8 cellular contexts compared by ENCODE assay signal in the genomic region with DNA sequence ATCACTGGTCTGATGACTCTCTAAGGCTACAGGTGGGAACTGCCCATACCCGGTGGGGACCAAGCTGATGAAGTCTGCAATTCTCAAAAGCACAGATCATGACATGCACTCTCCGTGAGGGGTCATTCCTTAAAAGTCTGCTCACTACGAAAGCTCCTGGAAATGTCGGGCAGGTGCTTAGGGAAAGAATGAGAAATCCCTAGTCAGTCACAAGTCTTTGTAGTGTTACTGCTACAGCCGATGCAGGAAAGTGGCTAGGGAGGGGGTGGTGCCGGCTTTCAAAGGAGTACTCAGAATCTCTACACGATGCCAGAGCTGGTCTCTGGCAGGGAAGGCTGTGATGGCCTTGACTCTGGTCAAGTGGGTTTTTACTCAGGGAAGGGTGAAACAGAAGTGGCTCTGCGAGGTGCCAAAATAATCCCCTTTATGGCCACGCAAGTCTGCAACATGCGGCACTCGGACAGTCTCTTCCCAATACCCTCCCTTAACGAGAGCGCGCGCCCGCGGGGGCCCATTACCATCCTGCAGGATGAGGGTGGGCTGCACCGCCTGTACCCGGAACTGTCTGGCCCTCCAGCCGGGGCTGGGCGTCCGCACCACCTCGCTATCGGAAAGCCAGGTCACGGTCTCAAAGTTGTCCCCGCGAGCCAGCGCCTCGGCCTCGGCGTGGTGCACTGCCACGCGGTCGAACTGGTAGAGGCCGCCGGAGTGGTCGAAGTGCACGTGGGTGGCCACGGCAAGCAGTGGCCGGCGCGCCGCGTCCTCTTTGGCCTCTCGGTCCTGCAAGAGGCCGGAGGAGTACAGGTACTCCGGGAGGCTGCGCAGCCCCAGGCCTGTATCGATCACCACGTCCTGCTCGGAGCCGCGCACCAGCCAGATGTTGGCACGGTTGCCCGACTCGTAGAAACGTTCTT. TPM values are rescaled to one million over a fixed set of nuclear protein-coding genes. Genes with fewer than 3 reads are reported as not detected.
A peak's percentile ranks its signal among the peaks of the same experiment; 100 is the strongest.
DNase-seq lines count a peak whose midpoint lies in the region; ATAC-seq, FAIRE-seq and TF ChIP-seq lines count a peak whose summit lies in the region.

No MANE protein-coding gene starts in this region.

- no peak for TF ChIP-seq POLR2A in K562 (conservative IDR thresholded peaks at IDR 0.05)

- H4K20me1 ChIP-seq in K562 (replicated peaks; ENCODE audit: control insufficient read depth, insufficient read depth, low read length) = no peaks in the 10 kb centered on the region

- H3K4me1 Mint-ChIP-seq in Caco-2 (ENCODE audit: low read depth, unreplicated experiment) = peaks cover 12% of the 10 kb centered on the region

- H3K4me3 ChIP-seq in Caco-2 (ENCODE audit: low read depth, low read length) = peak overlapping the region; percentile 94
- peak overlapping the region; percentile 84 for H3K4me3 ChIP-seq in SK-N-MC
- H3K4me3 ChIP-seq in K562 = peak overlapping the region; percentile 65
- H3K4me3 ChIP-seq in iPS-18c (ENCODE audit: insufficient read depth, low read depth, low read length) = peak overlapping the region; percentile 87
- H3K4me3 ChIP-seq in skeletal muscle cell (ENCODE audit: low read depth, low read length) = peak overlapping the region; percentile 86

- ATAC-seq in GM19463 (IDR thresholded peaks at IDR 0.05; ENCODE audit: unreplicated experiment) = peak; percentile 10
- ATAC-seq in HG03575 (IDR thresholded peaks at IDR 0.05; ENCODE audit: extremely low read depth, insufficient number of reproducible peaks, low FRiP score, unreplicated experiment) = peak; percentile 6
- peak; percentile 30 for ATAC-seq in K562

- WGBS in K562 (ENCODE audit: insufficient coverage, low coverage, missing lambda C conversion rate) = 1% methylated on average over 56 of the region's 57 CpGs

- TF ChIP-seq RAD21 in K562 (CRISPR knock-in tag; conservative IDR thresholded peaks at IDR 0.05 in 1 of 2, IDR thresholded peaks at IDR 0.05 in 1 of 2) = no peak

- H3K36me3 Mint-ChIP-seq in Caco-2 (ENCODE audit: insufficient read depth, unreplicated experiment) = peaks cover 11% of the 10 kb centered on the region

- H3K9me3 Mint-ChIP-seq in Caco-2 (ENCODE audit: unreplicated experiment) = no peaks in the 10 kb centered on the region

- H3K9ac ChIP-seq in SK-N-MC (ENCODE audit: insufficient read length) = peak overlapping the region; percentile 85
- peak overlapping the region; percentile 86 to 98 for H3K9ac ChIP-seq in K562 (ENCODE audit: insufficient read depth in 1 of 2, low read depth in 2 of 2, low read length in 2 of 2)

- no peaks in the 10 kb centered on the region for H3K9me3 ChIP-seq in Caco-2
- no peaks in the 10 kb centered on the region for H3K9me3 ChIP-seq in SK-N-MC (ENCODE audit: low read depth, low read length)
- no peaks in the 10 kb centered on the region for H3K9me3 ChIP-seq in K562 (replicated peaks; ENCODE audit: control insufficient read depth, insufficient read depth, low read depth, low read length)
- no peaks in the 10 kb centered on the region for H3K9me3 ChIP-seq in iPS-18c (ENCODE audit: control insufficient read depth, insufficient read depth, low read length)

- POLR2A ChIA-PET in Caco-2 (lab: Charles Lee) = interaction anchor here (0.6 to 2.5 kb wide), 3 partner anchors 55 to 907 kb away, joined by 3 to 11 read pairs (median 4); a partner anchor contains a TSS
- POLR2A ChIA-PET in K562 (lab: Yijun Ruan, JAX) = interaction anchor here (0.8 to 3.6 kb wide), 7 partner anchors 8 to 77 kb away, joined by 3 to 18 read pairs (median 4); no protein-coding TSS in a partner anchor

- FAIRE-seq in K562 (lab: Jason Lieb, UNC) = peak; percentile 84

- peak overlapping the region; percentile 93 for H3K27ac Mint-ChIP-seq in Caco-2 (ENCODE audit: unreplicated experiment)

- TF ChIP-seq CTCF in Caco-2 (IDR thresholded peaks at IDR 0.05; ENCODE audit: insufficient read depth in 1 of 2, low read depth in 1 of 2, low read length in 1 of 2, severe bottlenecking in 1 of 2, unreplicated experiment in 1 of 2) (no peak), K562 (IDR thresholded peaks at IDR 0.05 in 2 of 3, conservative IDR thresholded peaks at IDR 0.05 in 1 of 3; ENCODE audit: insufficient read depth in 2 of 3, low read depth in 1 of 3, low read length in 3 of 3) (no peak)

- no peaks in the 10 kb centered on the region for H3K9me1 ChIP-seq in K562 (ENCODE audit: control insufficient read depth, insufficient read depth, low read length)

- no TSS peak for BruUV-seq in Caco-2 (replicated peaks; lab: Mats Ljungman, UMichigan)
- no TSS peak for BruUV-seq in K562 (replicated peaks; lab: Mats Ljungman, UMichigan)

- no peak for TF ChIP-seq EP300 in K562 (IDR thresholded peaks at IDR 0.05; ENCODE audit: low read length)

- intact Hi-C loops in Caco-2 (cut with micrococcal nuclease; ENCODE audit: unreplicated experiment) (loop anchor here (1.0 to 2.0 kb wide), 4 partner anchors 33 to 131 kb away; a partner anchor contains a TSS), K562 (cut with micrococcal nuclease) (loop anchor here (1.0 to 10.0 kb wide), 4 partner anchors 33 to 131 kb away; a partner anchor contains a TSS)

- peak overlapping the region; percentile 96 for H3K4me2 ChIP-seq in K562 (ENCODE audit: insufficient read depth, low read length)

- H2AFZ ChIP-seq in K562 (ENCODE audit: low read depth, low read length) = peak overlapping the region; percentile 95

- H3K27ac ChIP-seq in SK-N-MC (no peak overlapping the region), K562 (ENCODE audit: extremely low read depth, low read depth, low read length) (peak overlapping the region; percentile 92)

- H3K4me3 Mint-ChIP-seq in Caco-2 (ENCODE audit: unreplicated experiment) = peak overlapping the region; percentile 94

- peak; percentile 36 to 40 for DNase-seq in Caco-2
- DNase-seq in SK-N-MC (ENCODE audit: low read depth, low spot score) = no peak
- DNase-seq in K562 (ENCODE audit: extremely low read depth in 1 of 4, low spot score in 3 of 4) = peak; percentile 28 to 59 (median 33)
- no peak for DNase-seq in skeletal muscle cell (ENCODE audit: low read depth)
- DNase-seq in NCI-H2196 treated with DMSO at 0.1 percent for 48 hours (lab: John Stamatoyannopoulos, UW; ENCODE audit: unreplicated experiment) = no peak

- H3K36me3 ChIP-seq in Caco-2 (ENCODE audit: control insufficient read depth, insufficient read depth, low read length) (no peaks in the 10 kb centered on the region), SK-N-MC (ENCODE audit: insufficient read depth, low read length) (peaks cover 16% of the 10 kb centered on the region), K562 (ENCODE audit: control insufficient read depth, insufficient read depth, low read length) (peaks cover 21% of the 10 kb centered on the region)

- CTCF ChIA-PET in Caco-2 (lab: Charles Lee) (interaction anchor here (1.1 to 2.1 kb wide), 2 partner anchors 34 to 85 kb away, joined by 3 to 8 read pairs; a partner anchor contains a TSS), K562 (lab: Yijun Ruan, JAX; ENCODE audit: low intra/inter-chr PET ratio) (no interaction called here)

- H3K79me2 ChIP-seq in K562 (ENCODE audit: control insufficient read depth, insufficient read depth, low read length) = peaks cover 77% of the 10 kb centered on the region

- H3K4me1 ChIP-seq in Caco-2 (peaks cover 7% of the 10 kb centered on the region; the same call in 1 of the 2 replicates), K562 (replicated peaks in 1 of 2; ENCODE audit: control insufficient read depth in 2 of 2, insufficient read depth in 2 of 2, low read length in 2 of 2) (peaks cover 16 to 25% of the 10 kb centered on the region in 2 experiments; a peak in 4 of 5 replicates)

- in situ Hi-C loops in K562 (cut with MboI) = loop anchor here (5.0 kb wide), 1 partner anchor 49 kb away; no protein-coding TSS in a partner anchor

- H3K27me3 Mint-ChIP-seq in Caco-2 (ENCODE audit: insufficient read depth, unreplicated experiment) = no peaks in the 10 kb centered on the region

- H3K27me3 ChIP-seq in Caco-2 (replicated peaks; ENCODE audit: control insufficient read depth, insufficient read depth, low read length) (no peaks in the 10 kb centered on the region), K562 (ENCODE audit: control insufficient read depth in 2 of 2, insufficient read depth in 2 of 2, low read length in 2 of 2) (no peaks in the 10 kb centered on the region)

RNA-seq across cellular contexts. Expression of a gene that starts 1.0 kb away (rescaled TPM):
- total RNA-seq in Caco-2 (2022) = 3.8 and 4.9 TPM in 2 replicates
- total RNA-seq in K562 (2011; cell fraction: chromatin; rRNA removed; ENCODE audit: low replicate concordance) = 11.3 and 19.1 TPM in 2 replicates
- total RNA-seq in K562 (2011; cell fraction: nucleolus; rRNA removed) = 13.7 and 15.3 TPM in 2 replicates
- 17.3 and 30.1 TPM in 2 replicates for total RNA-seq in K562 (2011; cell fraction: nucleoplasm; rRNA removed)
- total RNA-seq in K562 (2014; rRNA removed) = 7.6 and 8.2 TPM in 2 replicates
- 10.2 and 10.5 TPM in 2 replicates for total RNA-seq in K562 (2014; rRNA removed; fragmentation: Illumina TruSeq; extraction: Trizol)
- total RNA-seq in K562 (2015; rRNA removed; fragmentation: Illumina TruSeq; extraction: Trizol) = 9.2 and 10.7 TPM in 2 replicates
- 10.3 and 10.6 TPM in 2 replicates for total RNA-seq in K562 (2021)
- 13.1 and 13.2 TPM in 2 replicates for polyA plus RNA-seq in K562 (2011; rRNA removed)
- polyA plus RNA-seq in K562 (2011; cell fraction: cytosol; rRNA removed) = 9.3 and 11.1 TPM in 2 replicates
- polyA plus RNA-seq in K562 (2011; cell fraction: nucleus; rRNA removed) = 17.6 and 17.7 TPM in 2 replicates
- polyA plus RNA-seq in K562 (2012) = 6.9 and 7.2 TPM in 2 replicates
- 9.0 and 10.3 TPM in 2 replicates for polyA plus RNA-seq in K562 (2014; fragmentation: Illumina TruSeq; extraction: Trizol)
- polyA plus RNA-seq in K562 (2014; fragmentation: Nextera tagmentation; extraction: Ambion mirVana) = 1 to 10 TPM; 2.4 to 3.2 TPM
- 10.4 and 12.4 TPM in 2 replicates for polyA plus RNA-seq in K562 (2014; rRNA removed)
- polyA minus RNA-seq in K562 (2011; rRNA and poly(A)+ RNA removed) = 13.5 and 15.1 TPM in 2 replicates
- 7.3 and 10.0 TPM in 2 replicates for polyA minus RNA-seq in K562 (2011; cell fraction: cytosol; rRNA and poly(A)+ RNA removed)
- 28.5 and 39.2 TPM in 2 replicates for polyA minus RNA-seq in K562 (2011; cell fraction: nucleus; rRNA and poly(A)+ RNA removed)

RNA-seq across cellular contexts. Expression of a gene that starts 1.1 kb away (rescaled TPM):
- total RNA-seq in Caco-2 (2022) (4.5 and 5.4 TPM in 2 replicates), K562 (2014; rRNA removed) (37.2 and 39.6 TPM in 2 replicates), K562 (2014; rRNA removed; fragmentation: Illumina TruSeq; extraction: Trizol) (59.0 and 63.8 TPM in 2 replicates), K562 (2015; rRNA removed; fragmentation: Illumina TruSeq; extraction: Trizol) (37.2 and 44.5 TPM in 2 replicates), K562 (2021) (39.0 and 47.4 TPM in 2 replicates)
- total RNA-seq in K562 (2011; cell fraction: chromatin; rRNA removed; ENCODE audit: low replicate concordance) = 8.8 and 27.0 TPM in 2 replicates
- 3.8 and 4.7 TPM in 2 replicates for total RNA-seq in K562 (2011; cell fraction: nucleolus; rRNA removed)
- total RNA-seq in K562 (2011; cell fraction: nucleoplasm; rRNA removed) = 7.6 and 19.2 TPM in 2 replicates
- polyA plus RNA-seq in K562 (2011; rRNA removed) (33.6 and 54.9 TPM in 2 replicates), K562 (2014; fragmentation: Illumina TruSeq; extraction: Trizol) (69.1 and 78.9 TPM in 2 replicates), K562 (2014; fragmentation: Nextera tagmentation; extraction: Ambion mirVana) (100 to 1,000 TPM in 1 of 2 experiments, 10 to 100 TPM in 1; 95.1 to 111 TPM), K562 (2014; rRNA removed) (58.0 and 84.6 TPM in 2 replicates)
- polyA plus RNA-seq in K562 (2011; cell fraction: cytosol; rRNA removed) = 57.9 and 76.8 TPM in 2 replicates
- 10.7 and 12.5 TPM in 2 replicates for polyA plus RNA-seq in K562 (2011; cell fraction: nucleus; rRNA removed)
- polyA plus RNA-seq in K562 (2012) = 6.6 and 31.1 TPM in 2 replicates
- polyA minus RNA-seq in K562 (2011; rRNA and poly(A)+ RNA removed) = 30.9 and 34.2 TPM in 2 replicates
- 17.3 and 21.6 TPM in 2 replicates for polyA minus RNA-seq in K562 (2011; cell fraction: cytosol; rRNA and poly(A)+ RNA removed)
- polyA minus RNA-seq in K562 (2011; cell fraction: nucleus; rRNA and poly(A)+ RNA removed) = 5.5 and 9.3 TPM in 2 replicates

RNA-seq across cellular contexts. Expression of a gene that starts 55.8 kb away (rescaled TPM):
- total RNA-seq in Caco-2 (2022) (13.9 and 15.3 TPM in 2 replicates), K562 (2014; rRNA removed) (11.7 TPM in 2 replicates), K562 (2014; rRNA removed; fragmentation: Illumina TruSeq; extraction: Trizol) (23.3 and 30.3 TPM in 2 replicates), K562 (2015; rRNA removed; fragmentation: Illumina TruSeq; extraction: Trizol) (17.5 and 20.7 TPM in 2 replicates), K562 (2021) (21.1 and 21.9 TPM in 2 replicates)
- total RNA-seq in K562 (2011; cell fraction: chromatin; rRNA removed; ENCODE audit: low replicate concordance) = 8.0 and 49.3 TPM in 2 replicates
- total RNA-seq in K562 (2011; cell fraction: nucleolus; rRNA removed) = 4.8 and 6.4 TPM in 2 replicates
- 15.0 and 31.4 TPM in 2 replicates for total RNA-seq in K562 (2011; cell fraction: nucleoplasm; rRNA removed)
- polyA plus RNA-seq in K562 (2011; rRNA removed) (35.1 and 42.3 TPM in 2 replicates), K562 (2014; fragmentation: Illumina TruSeq; extraction: Trizol) (21.2 and 25.0 TPM in 2 replicates), K562 (2014; fragmentation: Nextera tagmentation; extraction: Ambion mirVana) (10 to 100 TPM in 1 of 2 experiments, 1 to 10 TPM in 1; 9.5 to 19.2 TPM), K562 (2014; rRNA removed) (16.5 and 17.6 TPM in 2 replicates)
- polyA plus RNA-seq in K562 (2011; cell fraction: cytosol; rRNA removed) = 4.8 and 14.0 TPM in 2 replicates
- 8.2 and 12.3 TPM in 2 replicates for polyA plus RNA-seq in K562 (2011; cell fraction: nucleus; rRNA removed)
- 15.0 and 18.3 TPM in 2 replicates for polyA plus RNA-seq in K562 (2012)
- 61.9 and 70.0 TPM in 2 replicates for polyA minus RNA-seq in K562 (2011; rRNA and poly(A)+ RNA removed)
- 16.2 and 17.2 TPM in 2 replicates for polyA minus RNA-seq in K562 (2011; cell fraction: cytosol; rRNA and poly(A)+ RNA removed)
- 10.4 and 21.7 TPM in 2 replicates for polyA minus RNA-seq in K562 (2011; cell fraction: nucleus; rRNA and poly(A)+ RNA removed)

Comparison
In these comparisons a context has a peak if more than half of its experiments do, and no peak if none do; other contexts are left out.
1. DNase-seq: peak in Caco-2 (2 of 2) and K562 (4 of 4); none in SK-N-MC (single experiment), skeletal muscle cell (single experiment) and NCI-H2196 treated with DMSO at 0.1 percent for 48 hours (single experiment).
2. Peak in every context shown above with its lines, with median percentiles within 50 percentile points of each other: H3K4me3 ChIP-seq and ATAC-seq.